19 cellular contexts compared by ENCODE assay signal in the genomic region with DNA sequence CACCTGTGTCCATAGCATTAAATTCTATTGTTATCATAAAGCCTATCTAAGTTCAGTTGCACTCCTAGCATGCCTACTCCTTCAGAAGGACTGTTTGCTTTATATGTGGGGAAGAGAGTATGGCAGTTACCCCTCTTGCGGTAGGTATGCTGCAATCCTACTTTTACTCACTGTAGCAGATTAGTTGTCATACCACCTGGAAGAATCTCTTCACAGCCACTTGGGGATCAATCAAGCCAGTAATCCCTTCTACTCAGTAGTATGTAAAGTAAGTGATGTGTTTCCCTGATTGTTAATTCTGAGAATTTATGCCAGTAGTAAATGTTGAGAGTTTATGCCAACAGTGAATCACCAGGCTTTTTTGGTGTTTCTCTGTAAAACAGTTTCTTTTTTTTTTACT. TPM values are rescaled to one million over a fixed set of nuclear protein-coding genes. Genes with fewer than 3 reads are reported as not detected.
DNase-seq lines count a peak whose midpoint lies in the region; TF ChIP-seq lines count a peak whose summit lies in the region.
"Had no signal": no experiment of that assay in that cellular context is flagged by ENCODE, and none has a peak within 500 bp of the region (broad histone marks: within the 10 kb centered on the region; RNA-seq: fewer than 3 reads in every experiment).

No MANE protein-coding gene starts in this region.

- no peak overlapping the region for H3K4me3 Mint-ChIP-seq in activated naive CD4-positive, alpha-beta T cell treated with anti-CD3 and anti-CD28 coated beads for 36 hours
- H3K4me3 Mint-ChIP-seq in activated T-helper 1 cell treated with anti-CD3 and anti-CD28 coated beads, Interleukin-12 subunit alpha, Interleukin-12 subunit beta, Interleukin-2, Interleukin-4 antibody, amounts not matched to agents 30 ng/mL and 10 ng/mL and 1 ng/mL, durations not matched to agents 14 hours and 24 hours and 36 hours: no peak overlapping the region
- H3K4me3 Mint-ChIP-seq in stimulated activated naive CD8-positive, alpha-beta T cell treated with anti-CD3 and anti-CD28 coated beads, Interleukin-15, Interleukin-2, amounts not matched to agents 100 ng/mL and 50 ng/mL, for 24 hours: no peak overlapping the region
- no peak overlapping the region for H3K4me3 Mint-ChIP-seq in endodermal cell
- H3K4me3 Mint-ChIP-seq: CD8-positive, alpha-beta memory T cell had no signal

- peaks cover 6% of the 10 kb centered on the region for H3K36me3 ChIP-seq in endodermal cell (ENCODE audit: control insufficient read depth, insufficient read depth, low read length)

- H3K36me3 Mint-ChIP-seq in activated naive CD4-positive, alpha-beta T cell treated with anti-CD3 and anti-CD28 coated beads for 36 hours (ENCODE audit: low read depth): peaks cover 47% of the 10 kb centered on the region
- H3K36me3 Mint-ChIP-seq in activated T-helper 1 cell treated with anti-CD3 and anti-CD28 coated beads, Interleukin-12 subunit alpha, Interleukin-12 subunit beta, Interleukin-2, Interleukin-4 antibody, amounts not matched to agents 30 ng/mL and 10 ng/mL and 1 ng/mL, durations not matched to agents 14 hours and 24 hours and 36 hours (ENCODE audit: low read depth): peaks cover 21% of the 10 kb centered on the region
- peaks cover 81% of the 10 kb centered on the region for H3K36me3 Mint-ChIP-seq in stimulated activated naive CD8-positive, alpha-beta T cell treated with anti-CD3 and anti-CD28 coated beads, Interleukin-15, Interleukin-2, amounts not matched to agents 100 ng/mL and 50 ng/mL, for 24 hours (ENCODE audit: low read depth)
- peaks cover 36% of the 10 kb centered on the region for H3K36me3 Mint-ChIP-seq in endodermal cell (ENCODE audit: low read depth)

- TF ChIP-seq CTCF in endodermal cell (conservative IDR thresholded peaks at IDR 0.05): no peak

- WGBS in endodermal cell (ENCODE audit: insufficient coverage in 1 of 2, insufficient read length in 1 of 2), 2 experiments: 83% methylated on average over 1 of the region's 1 CpG; no CpG with 5 or more reads in 1 of the 2 experiments

- no peak for DNase-seq in activated naive CD4-positive, alpha-beta T cell treated with anti-CD3 and anti-CD28 coated beads for 36 hours
- no peak for DNase-seq in activated naive CD4-positive, alpha-beta T cell (lab: John Stamatoyannopoulos, UW)
- DNase-seq in NCI-H82 treated with DMSO at 0.1 percent for 48 hours (lab: John Stamatoyannopoulos, UW; ENCODE audit: unreplicated experiment) (peak; percentile 0), endodermal cell (no peak), NCI-H1417 (lab: John Stamatoyannopoulos, UW) (no peak)
- no peak for DNase-seq in activated T-helper 1 cell treated with anti-CD3 and anti-CD28 coated beads, Interleukin-12 subunit alpha, Interleukin-12 subunit beta, Interleukin-2, Interleukin-4 antibody, amounts not matched to agents 30 ng/mL and 10 ng/mL and 1 ng/mL, durations not matched to agents 14 hours and 24 hours and 36 hours (ENCODE audit: low spot score)
- DNase-seq: ACHN; C1 segment of cervical spinal cord; CD8-positive, alpha-beta memory T cell; MM.1S; NCI-H1092; NCI-H2081; NCI-H2171 treated with DMSO at 0.1 percent for 48 hours; NCI-H446 treated with DMSO at 0.1 percent for 48 hours; NCI-H748 treated with DMSO at 0.1 percent for 48 hours; PC-9; SIG-M5 had no signal

- no peak overlapping the region for H3K27ac ChIP-seq in endodermal cell (ENCODE audit: low read depth, low read length)
- H3K27ac ChIP-seq: PC-9, RWPE1 had no signal

- H3K4me1 Mint-ChIP-seq in activated naive CD4-positive, alpha-beta T cell treated with anti-CD3 and anti-CD28 coated beads for 36 hours (ENCODE audit: low read depth): peaks cover 17% of the 10 kb centered on the region
- peaks cover 14% of the 10 kb centered on the region for H3K4me1 Mint-ChIP-seq in activated T-helper 1 cell treated with anti-CD3 and anti-CD28 coated beads, Interleukin-12 subunit alpha, Interleukin-12 subunit beta, Interleukin-2, Interleukin-4 antibody, amounts not matched to agents 30 ng/mL and 10 ng/mL and 1 ng/mL, durations not matched to agents 14 hours and 24 hours and 36 hours (ENCODE audit: low read depth)
- peaks cover 20% of the 10 kb centered on the region for H3K4me1 Mint-ChIP-seq in stimulated activated naive CD8-positive, alpha-beta T cell treated with anti-CD3 and anti-CD28 coated beads, Interleukin-15, Interleukin-2, amounts not matched to agents 100 ng/mL and 50 ng/mL, for 24 hours (ENCODE audit: low read depth)
- H3K4me1 Mint-ChIP-seq in endodermal cell: no peaks in the 10 kb centered on the region

- H3K9me3 Mint-ChIP-seq in activated naive CD4-positive, alpha-beta T cell treated with anti-CD3 and anti-CD28 coated beads for 36 hours: no peaks in the 10 kb centered on the region
- no peaks in the 10 kb centered on the region for H3K9me3 Mint-ChIP-seq in activated T-helper 1 cell treated with anti-CD3 and anti-CD28 coated beads, Interleukin-12 subunit alpha, Interleukin-12 subunit beta, Interleukin-2, Interleukin-4 antibody, amounts not matched to agents 30 ng/mL and 10 ng/mL and 1 ng/mL, durations not matched to agents 14 hours and 24 hours and 36 hours
- H3K9me3 Mint-ChIP-seq in stimulated activated naive CD8-positive, alpha-beta T cell treated with anti-CD3 and anti-CD28 coated beads, Interleukin-15, Interleukin-2, amounts not matched to agents 100 ng/mL and 50 ng/mL, for 24 hours: no peaks in the 10 kb centered on the region
- H3K9me3 Mint-ChIP-seq in endodermal cell: no peaks in the 10 kb centered on the region
- H3K9me3 Mint-ChIP-seq: CD8-positive, alpha-beta memory T cell had no signal

- no peaks in the 10 kb centered on the region for H3K4me1 ChIP-seq in endodermal cell (ENCODE audit: control insufficient read depth, insufficient read depth, low read length)

- no peaks in the 10 kb centered on the region for H3K27me3 Mint-ChIP-seq in activated naive CD4-positive, alpha-beta T cell treated with anti-CD3 and anti-CD28 coated beads for 36 hours (ENCODE audit: low read depth)
- no peaks in the 10 kb centered on the region for H3K27me3 Mint-ChIP-seq in activated T-helper 1 cell treated with anti-CD3 and anti-CD28 coated beads, Interleukin-12 subunit alpha, Interleukin-12 subunit beta, Interleukin-2, Interleukin-4 antibody, amounts not matched to agents 30 ng/mL and 10 ng/mL and 1 ng/mL, durations not matched to agents 14 hours and 24 hours and 36 hours (ENCODE audit: insufficient read depth)
- no peaks in the 10 kb centered on the region for H3K27me3 Mint-ChIP-seq in stimulated activated naive CD8-positive, alpha-beta T cell treated with anti-CD3 and anti-CD28 coated beads, Interleukin-15, Interleukin-2, amounts not matched to agents 100 ng/mL and 50 ng/mL, for 24 hours
- H3K27me3 Mint-ChIP-seq in endodermal cell (ENCODE audit: insufficient read depth): no peaks in the 10 kb centered on the region

- H3K4me3 ChIP-seq in endodermal cell (ENCODE audit: low read length): no peak overlapping the region
- H3K4me3 ChIP-seq: PC-9 had no signal

- no peaks in the 10 kb centered on the region for H3K9me3 ChIP-seq in endodermal cell (ENCODE audit: control insufficient read depth, low read length)

- intact Hi-C loops in activated naive CD4-positive, alpha-beta T cell treated with anti-CD3 and anti-CD28 coated beads for 36 hours (cut with micrococcal nuclease): loop anchor here (2.0 kb wide), 1 partner anchor 33 kb away; no protein-coding TSS in a partner anchor
- intact Hi-C loops in activated T-helper 1 cell treated with anti-CD3 and anti-CD28 coated beads, Interleukin-12 subunit alpha, Interleukin-12 subunit beta, Interleukin-2, Interleukin-4 antibody, amounts not matched to agents 30 ng/mL and 10 ng/mL and 1 ng/mL, durations not matched to agents 14 hours and 24 hours and 36 hours (cut with micrococcal nuclease): no loop called here

- CTCF ChIA-PET in activated naive CD4-positive, alpha-beta T cell treated with anti-CD3 and anti-CD28 coated beads for 36 hours (lab: Charles Lee): interaction anchor here (0.8 kb wide), 1 partner anchor 25 kb away, joined by 4 read pairs; no protein-coding TSS in a partner anchor

- H3K27ac Mint-ChIP-seq in activated naive CD4-positive, alpha-beta T cell treated with anti-CD3 and anti-CD28 coated beads for 36 hours: peak overlapping the region; percentile 61
- H3K27ac Mint-ChIP-seq in activated T-helper 1 cell treated with anti-CD3 and anti-CD28 coated beads, Interleukin-12 subunit alpha, Interleukin-12 subunit beta, Interleukin-2, Interleukin-4 antibody, amounts not matched to agents 30 ng/mL and 10 ng/mL and 1 ng/mL, durations not matched to agents 14 hours and 24 hours and 36 hours: peak overlapping the region; percentile 1
- peak overlapping the region; percentile 28 for H3K27ac Mint-ChIP-seq in stimulated activated naive CD8-positive, alpha-beta T cell treated with anti-CD3 and anti-CD28 coated beads, Interleukin-15, Interleukin-2, amounts not matched to agents 100 ng/mL and 50 ng/mL, for 24 hours
- no peak overlapping the region for H3K27ac Mint-ChIP-seq in endodermal cell
- H3K27ac Mint-ChIP-seq: CD8-positive, alpha-beta memory T cell had no signal

- H3K9ac ChIP-seq in endodermal cell (ENCODE audit: extremely low read depth, low read length, poor library complexity, severe bottlenecking): no peak overlapping the region

- H3K27me3 ChIP-seq in endodermal cell (ENCODE audit: control insufficient read depth, insufficient read depth, low read length, poor library complexity, severe bottlenecking): no peaks in the 10 kb centered on the region

RNA-seq across cellular contexts. Expression of gene PRMT3, which starts 34.4 kb away (rescaled TPM):
- total RNA-seq in activated naive CD4-positive, alpha-beta T cell treated with anti-CD3 and anti-CD28 coated beads for 36 hours: 10 to 100 TPM; 31.0 to 33.2 TPM
- total RNA-seq in activated T-helper 1 cell treated with anti-CD3 and anti-CD28 coated beads, Interleukin-12 subunit alpha, Interleukin-12 subunit beta, Interleukin-2, Interleukin-4 antibody, amounts not matched to agents 30 ng/mL and 10 ng/mL and 1 ng/mL, durations not matched to agents 14 hours and 24 hours and 36 hours: 43.7 and 45.5 TPM in 2 replicates
- total RNA-seq in endodermal cell: 10 to 100 TPM; 26.2 to 27.1 TPM
- 22.0 TPM for polyA plus RNA-seq in endodermal cell (2013, experiment 1 of 2)
- polyA plus RNA-seq in endodermal cell (2013, experiment 2 of 2): 21.7 TPM

RNA-seq across cellular contexts. Expression of gene HTATIP2, which starts 58.4 kb away (rescaled TPM):
- 10 to 100 TPM; 78.3 to 80.7 TPM for total RNA-seq in activated naive CD4-positive, alpha-beta T cell treated with anti-CD3 and anti-CD28 coated beads for 36 hours
- total RNA-seq in activated T-helper 1 cell treated with anti-CD3 and anti-CD28 coated beads, Interleukin-12 subunit alpha, Interleukin-12 subunit beta, Interleukin-2, Interleukin-4 antibody, amounts not matched to agents 30 ng/mL and 10 ng/mL and 1 ng/mL, durations not matched to agents 14 hours and 24 hours and 36 hours: 40.8 and 43.9 TPM in 2 replicates
- total RNA-seq in endodermal cell: 10 to 100 TPM; 52.5 to 66.6 TPM
- 10.2 TPM for polyA plus RNA-seq in endodermal cell (2013, experiment 1 of 2)
- polyA plus RNA-seq in endodermal cell (2013, experiment 2 of 2): 9.6 TPM
